1 cellular context compared by ENCODE assay signal in the genomic region with DNA sequence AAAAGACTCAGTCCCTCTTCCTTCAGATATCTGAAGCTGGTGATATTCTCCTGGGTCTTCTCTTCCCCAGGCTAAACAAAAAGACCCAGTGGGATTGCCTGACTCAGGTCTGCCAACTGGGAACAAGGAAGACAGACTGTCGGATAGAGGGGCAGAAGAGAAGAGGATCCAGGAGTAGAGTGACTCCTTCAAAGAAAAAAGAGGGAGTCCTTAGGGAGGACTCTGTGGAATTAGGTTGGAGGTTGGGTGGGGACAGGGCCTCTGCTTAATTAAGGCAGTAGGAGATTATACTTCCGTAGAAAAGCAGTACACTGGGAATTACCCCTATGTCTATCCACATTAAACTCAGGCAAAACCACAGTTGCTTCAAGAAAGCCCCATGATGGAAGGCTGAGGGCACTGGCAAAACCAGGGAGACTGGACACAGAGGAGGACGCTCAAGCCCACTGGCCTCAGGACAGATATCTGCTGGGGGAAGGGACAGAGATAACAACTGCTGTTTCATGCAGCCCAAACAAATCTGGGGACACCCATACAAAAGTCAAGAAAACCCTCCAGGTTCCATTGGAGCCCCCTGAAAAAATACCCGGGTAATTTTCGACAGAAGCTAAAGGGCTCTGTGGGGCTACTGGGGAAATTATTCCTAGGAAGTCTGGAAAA.
TF ChIP-seq lines count a peak whose summit lies in the region.

No MANE protein-coding gene starts in this region.

TF ChIP-seq in K562, 482 proteins besides CTCF, POLR2A, EP300 and RAD21 (continued from another document):
- TF ChIP-seq NCOA4 (IDR thresholded peaks at IDR 0.05; ENCODE audit: partially characterized antibody) = no peak
- TF ChIP-seq NR2C2 (CRISPR knock-in tag; IDR thresholded peaks at IDR 0.05) = no peak
- TF ChIP-seq NR2C2 (tag; IDR thresholded peaks at IDR 0.05) = peak; percentile 20; the same call in 1 of the 2 replicates
- no peak for TF ChIP-seq ZNF253 (CRISPR knock-in tag; conservative IDR thresholded peaks at IDR 0.05)
- peak; percentile 61; the same call in 1 of the 2 replicates for TF ChIP-seq ZNF263 (CRISPR knock-in tag; IDR thresholded peaks at IDR 0.05; ENCODE audit: borderline replicate concordance)
- TF ChIP-seq KDM1A (IDR thresholded peaks at IDR 0.05) = no peak
- TF ChIP-seq KDM5B (IDR thresholded peaks at IDR 0.05; ENCODE audit: insufficient replicate concordance, low read depth, low read length) = no peak
- TF ChIP-seq, protein P1, sequence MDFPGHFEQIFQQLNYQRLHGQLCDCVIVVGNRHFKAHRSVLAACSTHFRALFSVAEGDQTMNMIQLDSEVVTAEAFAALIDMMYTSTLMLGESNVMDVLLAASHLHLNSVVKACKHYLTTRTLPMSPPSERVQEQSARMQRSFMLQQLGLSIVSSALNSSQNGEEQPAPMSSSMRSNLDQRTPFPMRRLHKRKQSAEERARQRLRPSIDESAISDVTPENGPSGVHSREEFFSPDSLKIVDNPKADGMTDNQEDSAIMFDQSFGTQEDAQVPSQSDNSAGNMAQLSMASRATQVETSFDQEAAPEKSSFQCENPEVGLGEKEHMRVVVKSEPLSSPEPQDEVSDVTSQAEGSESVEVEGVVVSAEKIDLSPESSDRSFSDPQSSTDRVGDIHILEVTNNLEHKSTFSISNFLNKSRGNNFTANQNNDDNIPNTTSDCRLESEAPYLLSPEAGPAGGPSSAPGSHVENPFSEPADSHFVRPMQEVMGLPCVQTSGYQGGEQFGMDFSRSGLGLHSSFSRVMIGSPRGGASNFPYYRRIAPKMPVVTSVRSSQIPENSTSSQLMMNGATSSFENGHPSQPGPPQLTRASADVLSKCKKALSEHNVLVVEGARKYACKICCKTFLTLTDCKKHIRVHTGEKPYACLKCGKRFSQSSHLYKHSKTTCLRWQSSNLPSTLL (IDR thresholded peaks at IDR 0.05) = no peak
- TF ChIP-seq, protein P2, sequence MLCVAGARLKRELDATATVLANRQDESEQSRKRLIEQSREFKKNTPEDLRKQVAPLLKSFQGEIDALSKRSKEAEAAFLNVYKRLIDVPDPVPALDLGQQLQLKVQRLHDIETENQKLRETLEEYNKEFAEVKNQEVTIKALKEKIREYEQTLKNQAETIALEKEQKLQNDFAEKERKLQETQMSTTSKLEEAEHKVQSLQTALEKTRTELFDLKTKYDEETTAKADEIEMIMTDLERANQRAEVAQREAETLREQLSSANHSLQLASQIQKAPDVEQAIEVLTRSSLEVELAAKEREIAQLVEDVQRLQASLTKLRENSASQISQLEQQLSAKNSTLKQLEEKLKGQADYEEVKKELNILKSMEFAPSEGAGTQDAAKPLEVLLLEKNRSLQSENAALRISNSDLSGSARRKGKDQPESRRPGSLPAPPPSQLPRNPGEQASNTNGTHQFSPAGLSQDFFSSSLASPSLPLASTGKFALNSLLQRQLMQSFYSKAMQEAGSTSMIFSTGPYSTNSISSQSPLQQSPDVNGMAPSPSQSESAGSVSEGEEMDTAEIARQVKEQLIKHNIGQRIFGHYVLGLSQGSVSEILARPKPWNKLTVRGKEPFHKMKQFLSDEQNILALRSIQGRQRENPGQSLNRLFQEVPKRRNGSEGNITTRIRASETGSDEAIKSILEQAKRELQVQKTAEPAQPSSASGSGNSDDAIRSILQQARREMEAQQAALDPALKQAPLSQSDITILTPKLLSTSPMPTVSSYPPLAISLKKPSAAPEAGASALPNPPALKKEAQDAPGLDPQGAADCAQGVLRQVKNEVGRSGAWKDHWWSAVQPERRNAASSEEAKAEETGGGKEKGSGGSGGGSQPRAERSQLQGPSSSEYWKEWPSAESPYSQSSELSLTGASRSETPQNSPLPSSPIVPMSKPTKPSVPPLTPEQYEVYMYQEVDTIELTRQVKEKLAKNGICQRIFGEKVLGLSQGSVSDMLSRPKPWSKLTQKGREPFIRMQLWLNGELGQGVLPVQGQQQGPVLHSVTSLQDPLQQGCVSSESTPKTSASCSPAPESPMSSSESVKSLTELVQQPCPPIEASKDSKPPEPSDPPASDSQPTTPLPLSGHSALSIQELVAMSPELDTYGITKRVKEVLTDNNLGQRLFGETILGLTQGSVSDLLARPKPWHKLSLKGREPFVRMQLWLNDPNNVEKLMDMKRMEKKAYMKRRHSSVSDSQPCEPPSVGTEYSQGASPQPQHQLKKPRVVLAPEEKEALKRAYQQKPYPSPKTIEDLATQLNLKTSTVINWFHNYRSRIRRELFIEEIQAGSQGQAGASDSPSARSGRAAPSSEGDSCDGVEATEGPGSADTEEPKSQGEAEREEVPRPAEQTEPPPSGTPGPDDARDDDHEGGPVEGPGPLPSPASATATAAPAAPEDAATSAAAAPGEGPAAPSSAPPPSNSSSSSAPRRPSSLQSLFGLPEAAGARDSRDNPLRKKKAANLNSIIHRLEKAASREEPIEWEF (CRISPR knock-in tag; IDR thresholded peaks at IDR 0.05) = no peak
- no peak for TF ChIP-seq CCNT2 (IDR thresholded peaks at IDR 0.05; ENCODE audit: borderline replicate concordance, extremely low read depth, insufficient read length, low read depth, low read length)
- TF ChIP-seq, protein P3, sequence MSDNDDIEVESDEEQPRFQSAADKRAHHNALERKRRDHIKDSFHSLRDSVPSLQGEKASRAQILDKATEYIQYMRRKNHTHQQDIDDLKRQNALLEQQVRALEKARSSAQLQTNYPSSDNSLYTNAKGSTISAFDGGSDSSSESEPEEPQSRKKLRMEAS (CRISPR knock-in tag; IDR thresholded peaks at IDR 0.05) = no peak
